1 cellular context compared by ENCODE assay signal in the genomic region with DNA sequence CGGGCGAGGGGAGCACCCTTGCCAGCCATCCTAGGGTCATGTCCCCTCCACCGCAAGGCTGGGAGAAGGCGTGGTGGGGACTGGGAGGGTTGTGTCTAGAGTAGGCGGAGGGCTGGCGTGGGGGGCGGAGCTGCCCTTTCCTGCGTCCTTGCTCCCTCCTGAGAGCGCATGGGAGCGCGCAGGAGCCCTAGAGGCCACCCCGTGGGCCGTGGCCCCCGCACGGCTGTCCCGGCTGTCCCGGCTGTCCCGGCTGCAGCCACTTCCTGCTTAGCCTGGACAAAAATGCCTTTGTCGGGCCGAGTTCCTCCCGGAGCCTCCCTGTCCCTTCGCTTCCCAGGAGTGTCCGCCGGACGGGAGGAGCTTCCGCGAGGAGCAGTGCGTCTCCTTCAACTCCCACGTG.
TF ChIP-seq lines count a peak whose summit lies in the region.

No MANE protein-coding gene starts in this region.

TF ChIP-seq in K562, 482 proteins besides CTCF, POLR2A, EP300 and RAD21:
- TF ChIP-seq ZNF311 (CRISPR knock-in tag; IDR thresholded peaks at IDR 0.05), result no peak
- TF ChIP-seq ZNF408 (CRISPR knock-in tag; IDR thresholded peaks at IDR 0.05; ENCODE audit: low read depth), result no peak
- TF ChIP-seq, protein P1, sequence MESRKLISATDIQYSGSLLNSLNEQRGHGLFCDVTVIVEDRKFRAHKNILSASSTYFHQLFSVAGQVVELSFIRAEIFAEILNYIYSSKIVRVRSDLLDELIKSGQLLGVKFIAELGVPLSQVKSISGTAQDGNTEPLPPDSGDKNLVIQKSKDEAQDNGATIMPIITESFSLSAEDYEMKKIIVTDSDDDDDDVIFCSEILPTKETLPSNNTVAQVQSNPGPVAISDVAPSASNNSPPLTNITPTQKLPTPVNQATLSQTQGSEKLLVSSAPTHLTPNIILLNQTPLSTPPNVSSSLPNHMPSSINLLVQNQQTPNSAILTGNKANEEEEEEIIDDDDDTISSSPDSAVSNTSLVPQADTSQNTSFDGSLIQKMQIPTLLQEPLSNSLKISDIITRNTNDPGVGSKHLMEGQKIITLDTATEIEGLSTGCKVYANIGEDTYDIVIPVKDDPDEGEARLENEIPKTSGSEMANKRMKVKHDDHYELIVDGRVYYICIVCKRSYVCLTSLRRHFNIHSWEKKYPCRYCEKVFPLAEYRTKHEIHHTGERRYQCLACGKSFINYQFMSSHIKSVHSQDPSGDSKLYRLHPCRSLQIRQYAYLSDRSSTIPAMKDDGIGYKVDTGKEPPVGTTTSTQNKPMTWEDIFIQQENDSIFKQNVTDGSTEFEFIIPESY (CRISPR knock-in tag; IDR thresholded peaks at IDR 0.05), result no peak
- TF ChIP-seq, protein P2, sequence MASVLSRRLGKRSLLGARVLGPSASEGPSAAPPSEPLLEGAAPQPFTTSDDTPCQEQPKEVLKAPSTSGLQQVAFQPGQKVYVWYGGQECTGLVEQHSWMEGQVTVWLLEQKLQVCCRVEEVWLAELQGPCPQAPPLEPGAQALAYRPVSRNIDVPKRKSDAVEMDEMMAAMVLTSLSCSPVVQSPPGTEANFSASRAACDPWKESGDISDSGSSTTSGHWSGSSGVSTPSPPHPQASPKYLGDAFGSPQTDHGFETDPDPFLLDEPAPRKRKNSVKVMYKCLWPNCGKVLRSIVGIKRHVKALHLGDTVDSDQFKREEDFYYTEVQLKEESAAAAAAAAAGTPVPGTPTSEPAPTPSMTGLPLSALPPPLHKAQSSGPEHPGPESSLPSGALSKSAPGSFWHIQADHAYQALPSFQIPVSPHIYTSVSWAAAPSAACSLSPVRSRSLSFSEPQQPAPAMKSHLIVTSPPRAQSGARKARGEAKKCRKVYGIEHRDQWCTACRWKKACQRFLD (CRISPR knock-in tag; IDR thresholded peaks at IDR 0.05), result no peak
- TF ChIP-seq SIN3A (IDR thresholded peaks at IDR 0.05; ENCODE audit: borderline replicate concordance in 2 of 2, control insufficient read depth in 1 of 2, low read depth in 2 of 2, low read length in 2 of 2), result no peak
- TF ChIP-seq ZKSCAN8 (CRISPR knock-in tag; IDR thresholded peaks at IDR 0.05), result no peak
- TF ChIP-seq SIRT6 (IDR thresholded peaks at IDR 0.05; ENCODE audit: low read depth, low read length), result no peak
